In genomic region chr1:204314893-204315735, GRCh38 we compare ENCODE assay signal across 1 cellular context.
A peak's percentile ranks its signal among the peaks of the same experiment; 100 is the strongest.
TF ChIP-seq lines count a peak whose summit lies in the region.

No MANE protein-coding gene starts in this region.

TF ChIP-seq in K562, 482 proteins besides CTCF, POLR2A, EP300 and RAD21:
- TF ChIP-seq POLR2AphosphoS5 (IDR thresholded peaks at IDR 0.05; ENCODE audit: control insufficient read depth, insufficient read depth, low read depth, low read length) (no peak), ZNF589 (CRISPR knock-in tag; IDR thresholded peaks at IDR 0.05; ENCODE audit: low read depth) (no peak), TFE3 (CRISPR knock-in tag; IDR thresholded peaks at IDR 0.05) (peak; percentile 40; the same call in 1 of the 2 replicates)
